12 cellular contexts compared by ENCODE assay signal in genomic region chr7:91242097-91242846, GRCh38. TPM values are rescaled to one million over a fixed set of nuclear protein-coding genes. Genes with fewer than 3 reads are reported as not detected.
A peak's percentile ranks its signal among the peaks of the same experiment; 100 is the strongest.
DNase-seq lines count a peak whose midpoint lies in the region; ATAC-seq, FAIRE-seq and TF ChIP-seq lines count a peak whose summit lies in the region.
"Had no signal": no experiment of that assay in that cellular context is flagged by ENCODE, and none has a peak within 500 bp of the region (broad histone marks: within the 10 kb centered on the region; RNA-seq: fewer than 3 reads in every experiment).

No MANE protein-coding gene starts in this region.

- no peak overlapping the region for H3K9ac ChIP-seq in kidney (ENCODE audit: low read length in 2 of 2)

- no peaks in the 10 kb centered on the region for H3K9me3 ChIP-seq in kidney (ENCODE audit: control insufficient read depth in 1 of 2, low read length in 2 of 2)
- H3K9me3 ChIP-seq: thyroid gland had no signal

- no peak for FAIRE-seq in kidney (lab: Jason Lieb, UNC)

- H3K36me3 Mint-ChIP-seq in nephron (ENCODE audit: low read depth): no peaks in the 10 kb centered on the region
- no peaks in the 10 kb centered on the region for H3K36me3 Mint-ChIP-seq in stimulated activated naive B cell treated with anti-CD40 and anti-IgM and Interleukin-4, amounts not matched to agents 10 μg/mL and 1 μg/mL and 100 μg/mL, for 72 hours
- H3K36me3 Mint-ChIP-seq: CD8-positive, alpha-beta memory T cell had no signal

- H3K4me1 ChIP-seq in kidney (ENCODE audit: control insufficient read depth in 1 of 2, insufficient read depth in 1 of 2, low read depth in 1 of 2, low read length in 2 of 2): no peaks in the 10 kb centered on the region

- TF ChIP-seq CTCF in epithelial cell of esophagus (IDR thresholded peaks at IDR 0.05; ENCODE audit: insufficient read depth, low read depth, low read length, missing control alignments) (no peak), nephron (IDR thresholded peaks at IDR 0.05; ENCODE audit: unreplicated experiment in 3 of 3) (no peak), kidney (IDR thresholded peaks at IDR 0.05; ENCODE audit: borderline replicate concordance, extremely low read depth, insufficient read depth) (no peak)

- no peaks in the 10 kb centered on the region for H3K9me3 Mint-ChIP-seq in nephron
- H3K9me3 Mint-ChIP-seq in stimulated activated naive B cell treated with anti-CD40 and anti-IgM and Interleukin-4, amounts not matched to agents 10 μg/mL and 1 μg/mL and 100 μg/mL, for 72 hours: no peaks in the 10 kb centered on the region
- H3K9me3 Mint-ChIP-seq: activated T-cell treated with anti-CD3 and anti-CD28 coated beads, Interleukin-2, amount 50 U/mL, for 4 hours had no signal

- peak; percentile 23 for DNase-seq in GF-D8 (lab: John Stamatoyannopoulos, UW)
- peak; percentile 50 for DNase-seq in M059J (ENCODE audit: low read depth)
- DNase-seq in epithelial cell of esophagus (ENCODE audit: low read depth): peak; percentile 49
- DNase-seq in stimulated activated naive B cell treated with anti-CD40 and anti-IgM and Interleukin-4, amounts not matched to agents 10 μg/mL and 1 μg/mL and 100 μg/mL, for 72 hours: no peak
- no peak for DNase-seq in kidney
- DNase-seq: activated T-cell treated with anti-CD3 and anti-CD28 coated beads, Interleukin-2, amount 50 U/mL, for 4 hours; CD8-positive, alpha-beta memory T cell; NCI-H2081 treated with DMSO at 0.1 percent for 48 hours; stimulated activated CD4-positive, alpha-beta T cell treated with anti-CD3 and anti-CD28 coated beads, Interleukin-15, amount 100 ng/mL, for 24 hours; thyroid gland had no signal

- H3K4me1 Mint-ChIP-seq in nephron: peaks cover 23% of the 10 kb centered on the region
- no peaks in the 10 kb centered on the region for H3K4me1 Mint-ChIP-seq in stimulated activated naive B cell treated with anti-CD40 and anti-IgM and Interleukin-4, amounts not matched to agents 10 μg/mL and 1 μg/mL and 100 μg/mL, for 72 hours
- H3K4me1 Mint-ChIP-seq: CD8-positive, alpha-beta memory T cell had no signal

- H3K27ac Mint-ChIP-seq in nephron: peak overlapping the region in 2 of 3 experiments; percentile 41 to 62
- no peak overlapping the region for H3K27ac Mint-ChIP-seq in stimulated activated naive B cell treated with anti-CD40 and anti-IgM and Interleukin-4, amounts not matched to agents 10 μg/mL and 1 μg/mL and 100 μg/mL, for 72 hours
- H3K27ac Mint-ChIP-seq: CD8-positive, alpha-beta memory T cell had no signal

- no peak overlapping the region for H3K4me3 ChIP-seq in epithelial cell of esophagus (ENCODE audit: low read length)
- no peak overlapping the region for H3K4me3 ChIP-seq in kidney (ENCODE audit: low read length in 2 of 2)
- H3K4me3 ChIP-seq: thyroid gland had no signal

- no peaks in the 10 kb centered on the region for H3K27me3 Mint-ChIP-seq in nephron (ENCODE audit: low read depth)
- H3K27me3 Mint-ChIP-seq in stimulated activated naive B cell treated with anti-CD40 and anti-IgM and Interleukin-4, amounts not matched to agents 10 μg/mL and 1 μg/mL and 100 μg/mL, for 72 hours: peaks cover 4 to 5% of the 10 kb centered on the region in 2 donors

- ATAC-seq in HG02588 (IDR thresholded peaks at IDR 0.05; ENCODE audit: unreplicated experiment): no peak
- ATAC-seq in stimulated activated naive B cell treated with anti-CD40 and anti-IgM and Interleukin-4, amounts not matched to agents 10 μg/mL and 1 μg/mL and 100 μg/mL, for 72 hours (replicated peaks): no peak
- ATAC-seq: activated T-cell treated with anti-CD3 and anti-CD28 coated beads, Interleukin-2, amount 50 U/mL, for 4 hours had no signal

- intact Hi-C loops in kidney (cut with DNase I): no loop called here

- no peaks in the 10 kb centered on the region for H3K36me3 ChIP-seq in kidney (ENCODE audit: control insufficient read depth in 1 of 2, insufficient read depth in 2 of 2, low read length in 2 of 2)
- H3K36me3 ChIP-seq: thyroid gland had no signal

- H3K27ac ChIP-seq in kidney (ENCODE audit: low read depth in 2 of 2, low read length in 2 of 2): no peak overlapping the region
- H3K27ac ChIP-seq: thyroid gland had no signal

- no peak overlapping the region for H3K4me3 Mint-ChIP-seq in nephron
- H3K4me3 Mint-ChIP-seq in stimulated activated naive B cell treated with anti-CD40 and anti-IgM and Interleukin-4, amounts not matched to agents 10 μg/mL and 1 μg/mL and 100 μg/mL, for 72 hours: no peak overlapping the region
- H3K4me3 Mint-ChIP-seq: activated T-cell treated with anti-CD3 and anti-CD28 coated beads, Interleukin-2, amount 50 U/mL, for 4 hours; CD8-positive, alpha-beta memory T cell had no signal

RNA-seq across cellular contexts. Expression of gene FZD1, which starts 22.0 kb away (rescaled TPM):
- total RNA-seq in M059J (2014; rRNA removed; shearing (Covaris generic)): 3.7 and 6.1 TPM in 2 replicates
- total RNA-seq in kidney: 34.8 TPM
- polyA plus RNA-seq in kidney (ENCODE audit: insufficient read depth, low read depth, low replicate concordance): 8.6 TPM
- polyA plus RNA-seq: CD8-positive, alpha-beta memory T cell had no signal

Comparison
In these comparisons a context has a peak if more than half of its experiments do, and no peak if none do; other contexts are left out.
1. DNase-seq: peak in GF-D8 (single experiment), M059J (single experiment) and epithelial cell of esophagus (single experiment); none in stimulated activated naive B cell treated with anti-CD40 and anti-IgM and Interleukin-4, amounts not matched to agents 10 μg/mL and 1 μg/mL and 100 μg/mL, for 72 hours (single experiment) and kidney (single experiment).